In the genomic region with DNA sequence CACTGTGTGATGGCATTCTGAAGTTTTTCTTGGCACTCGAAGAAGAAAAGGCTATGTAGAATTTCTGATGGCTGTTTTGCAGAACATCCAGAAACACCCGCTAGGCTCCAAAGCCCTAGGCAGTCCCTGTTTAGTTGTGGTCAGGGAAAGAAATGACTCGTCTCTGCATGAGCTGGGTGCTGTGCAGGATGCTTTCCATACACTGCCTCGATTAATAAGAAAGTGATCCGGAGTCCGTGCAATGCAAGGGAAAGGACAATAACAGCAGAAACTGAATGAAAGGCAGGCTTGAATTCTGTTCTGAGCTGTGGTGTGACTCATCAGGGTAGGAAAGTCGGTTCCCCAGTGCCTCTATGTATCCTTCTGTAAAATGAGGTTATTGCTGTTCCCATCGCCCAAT, we compare ENCODE assay signal across 1 cellular context.
A peak's percentile ranks its signal among the peaks of the same experiment; 100 is the strongest.
TF ChIP-seq lines count a peak whose summit lies in the region.

No MANE protein-coding gene starts in this region.

TF ChIP-seq in HEK293, 187 proteins besides CTCF, POLR2A, EP300 and RAD21 (continued from another document):
- TF ChIP-seq, protein P1, sequence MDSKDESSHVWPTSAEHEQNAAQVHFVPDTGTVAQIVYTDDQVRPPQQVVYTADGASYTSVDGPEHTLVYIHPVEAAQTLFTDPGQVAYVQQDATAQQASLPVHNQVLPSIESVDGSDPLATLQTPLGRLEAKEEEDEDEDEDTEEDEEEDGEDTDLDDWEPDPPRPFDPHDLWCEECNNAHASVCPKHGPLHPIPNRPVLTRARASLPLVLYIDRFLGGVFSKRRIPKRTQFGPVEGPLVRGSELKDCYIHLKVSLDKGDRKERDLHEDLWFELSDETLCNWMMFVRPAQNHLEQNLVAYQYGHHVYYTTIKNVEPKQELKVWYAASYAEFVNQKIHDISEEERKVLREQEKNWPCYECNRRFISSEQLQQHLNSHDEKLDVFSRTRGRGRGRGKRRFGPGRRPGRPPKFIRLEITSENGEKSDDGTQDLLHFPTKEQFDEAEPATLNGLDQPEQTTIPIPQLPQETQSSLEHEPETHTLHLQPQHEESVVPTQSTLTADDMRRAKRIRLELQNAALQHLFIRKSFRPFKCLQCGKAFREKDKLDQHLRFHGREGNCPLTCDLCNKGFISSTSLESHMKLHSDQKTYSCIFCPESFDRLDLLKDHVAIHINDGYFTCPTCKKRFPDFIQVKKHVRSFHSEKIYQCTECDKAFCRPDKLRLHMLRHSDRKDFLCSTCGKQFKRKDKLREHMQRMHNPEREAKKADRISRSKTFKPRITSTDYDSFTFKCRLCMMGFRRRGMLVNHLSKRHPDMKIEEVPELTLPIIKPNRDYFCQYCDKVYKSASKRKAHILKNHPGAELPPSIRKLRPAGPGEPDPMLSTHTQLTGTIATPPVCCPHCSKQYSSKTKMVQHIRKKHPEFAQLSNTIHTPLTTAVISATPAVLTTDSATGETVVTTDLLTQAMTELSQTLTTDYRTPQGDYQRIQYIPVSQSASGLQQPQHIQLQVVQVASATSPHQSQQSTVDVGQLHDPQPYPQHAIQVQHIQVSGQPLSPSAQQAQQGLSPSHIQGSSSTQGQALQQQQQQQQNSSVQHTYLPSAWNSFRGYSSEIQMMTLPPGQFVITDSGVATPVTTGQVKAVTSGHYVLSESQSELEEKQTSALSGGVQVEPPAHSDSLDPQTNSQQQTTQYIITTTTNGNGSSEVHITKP (tag by site-specific recombination; IDR thresholded peaks at IDR 0.05): no peak
- TF ChIP-seq, protein P2, sequence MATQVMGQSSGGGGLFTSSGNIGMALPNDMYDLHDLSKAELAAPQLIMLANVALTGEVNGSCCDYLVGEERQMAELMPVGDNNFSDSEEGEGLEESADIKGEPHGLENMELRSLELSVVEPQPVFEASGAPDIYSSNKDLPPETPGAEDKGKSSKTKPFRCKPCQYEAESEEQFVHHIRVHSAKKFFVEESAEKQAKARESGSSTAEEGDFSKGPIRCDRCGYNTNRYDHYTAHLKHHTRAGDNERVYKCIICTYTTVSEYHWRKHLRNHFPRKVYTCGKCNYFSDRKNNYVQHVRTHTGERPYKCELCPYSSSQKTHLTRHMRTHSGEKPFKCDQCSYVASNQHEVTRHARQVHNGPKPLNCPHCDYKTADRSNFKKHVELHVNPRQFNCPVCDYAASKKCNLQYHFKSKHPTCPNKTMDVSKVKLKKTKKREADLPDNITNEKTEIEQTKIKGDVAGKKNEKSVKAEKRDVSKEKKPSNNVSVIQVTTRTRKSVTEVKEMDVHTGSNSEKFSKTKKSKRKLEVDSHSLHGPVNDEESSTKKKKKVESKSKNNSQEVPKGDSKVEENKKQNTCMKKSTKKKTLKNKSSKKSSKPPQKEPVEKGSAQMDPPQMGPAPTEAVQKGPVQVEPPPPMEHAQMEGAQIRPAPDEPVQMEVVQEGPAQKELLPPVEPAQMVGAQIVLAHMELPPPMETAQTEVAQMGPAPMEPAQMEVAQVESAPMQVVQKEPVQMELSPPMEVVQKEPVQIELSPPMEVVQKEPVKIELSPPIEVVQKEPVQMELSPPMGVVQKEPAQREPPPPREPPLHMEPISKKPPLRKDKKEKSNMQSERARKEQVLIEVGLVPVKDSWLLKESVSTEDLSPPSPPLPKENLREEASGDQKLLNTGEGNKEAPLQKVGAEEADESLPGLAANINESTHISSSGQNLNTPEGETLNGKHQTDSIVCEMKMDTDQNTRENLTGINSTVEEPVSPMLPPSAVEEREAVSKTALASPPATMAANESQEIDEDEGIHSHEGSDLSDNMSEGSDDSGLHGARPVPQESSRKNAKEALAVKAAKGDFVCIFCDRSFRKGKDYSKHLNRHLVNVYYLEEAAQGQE (tag by site-specific recombination; IDR thresholded peaks at IDR 0.05): no peak
- peak; percentile 81 for TF ChIP-seq PRDM1 (tag by site-specific recombination; IDR thresholded peaks at IDR 0.05)
- TF ChIP-seq, protein P3, sequence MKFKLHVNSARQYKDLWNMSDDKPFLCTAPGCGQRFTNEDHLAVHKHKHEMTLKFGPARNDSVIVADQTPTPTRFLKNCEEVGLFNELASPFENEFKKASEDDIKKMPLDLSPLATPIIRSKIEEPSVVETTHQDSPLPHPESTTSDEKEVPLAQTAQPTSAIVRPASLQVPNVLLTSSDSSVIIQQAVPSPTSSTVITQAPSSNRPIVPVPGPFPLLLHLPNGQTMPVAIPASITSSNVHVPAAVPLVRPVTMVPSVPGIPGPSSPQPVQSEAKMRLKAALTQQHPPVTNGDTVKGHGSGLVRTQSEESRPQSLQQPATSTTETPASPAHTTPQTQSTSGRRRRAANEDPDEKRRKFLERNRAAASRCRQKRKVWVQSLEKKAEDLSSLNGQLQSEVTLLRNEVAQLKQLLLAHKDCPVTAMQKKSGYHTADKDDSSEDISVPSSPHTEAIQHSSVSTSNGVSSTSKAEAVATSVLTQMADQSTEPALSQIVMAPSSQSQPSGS (tag by site-specific recombination; IDR thresholded peaks at IDR 0.05; ENCODE audit: low read depth): no peak
- TF ChIP-seq ZNF837 (tag by site-specific recombination; IDR thresholded peaks at IDR 0.05): no peak
- TF ChIP-seq REPIN1 (tag by site-specific recombination; IDR thresholded peaks at IDR 0.05; ENCODE audit: low read depth): no peak
- peak; percentile 74 for TF ChIP-seq ZNF600 (tag by site-specific recombination; IDR thresholded peaks at IDR 0.05)
- TF ChIP-seq, protein P4, sequence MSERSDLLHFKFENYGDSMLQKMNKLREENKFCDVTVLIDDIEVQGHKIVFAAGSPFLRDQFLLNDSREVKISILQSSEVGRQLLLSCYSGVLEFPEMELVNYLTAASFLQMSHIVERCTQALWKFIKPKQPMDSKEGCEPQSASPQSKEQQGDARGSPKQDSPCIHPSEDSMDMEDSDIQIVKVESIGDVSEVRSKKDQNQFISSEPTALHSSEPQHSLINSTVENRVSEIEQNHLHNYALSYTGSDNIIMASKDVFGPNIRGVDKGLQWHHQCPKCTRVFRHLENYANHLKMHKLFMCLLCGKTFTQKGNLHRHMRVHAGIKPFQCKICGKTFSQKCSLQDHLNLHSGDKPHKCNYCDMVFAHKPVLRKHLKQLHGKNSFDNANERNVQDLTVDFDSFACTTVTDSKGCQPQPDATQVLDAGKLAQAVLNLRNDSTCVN (tag by site-specific recombination; optimal IDR thresholded peaks at IDR 0.05): no peak
